In genomic region chr7:2701406-2701805, GRCh38 we compare ENCODE assay signal across 18 cellular contexts. TPM values are rescaled to one million over a fixed set of nuclear protein-coding genes. Genes with fewer than 3 reads are reported as not detected.
DNase-seq lines count a peak whose midpoint lies in the region; ATAC-seq and TF ChIP-seq lines count a peak whose summit lies in the region.
"Had no signal": no experiment of that assay in that cellular context is flagged by ENCODE, and none has a peak within 500 bp of the region (broad histone marks: within the 10 kb centered on the region; RNA-seq: fewer than 3 reads in every experiment).

No MANE protein-coding gene starts in this region.

- intact Hi-C loops in ascending aorta (cut with DNase I): no loop called here

- H3K4me3 ChIP-seq in H7 (ENCODE audit: insufficient read depth, low read depth, low read length): no peak overlapping the region
- no peak overlapping the region for H3K4me3 ChIP-seq in ascending aorta
- H3K4me3 ChIP-seq: HAP-1 had no signal

- ATAC-seq in HG03025 (IDR thresholded peaks at IDR 0.05; ENCODE audit: low FRiP score, unreplicated experiment): no peak

- peaks cover 6% of the 10 kb centered on the region for H3K9me3 Mint-ChIP-seq in mesothelial cell of epicardium
- H3K9me3 Mint-ChIP-seq: CD4-positive, CD25-positive, alpha-beta regulatory T cell had no signal

- H3K27me3 Mint-ChIP-seq in mesothelial cell of epicardium (ENCODE audit: low read depth): peaks cover 23% of the 10 kb centered on the region
- H3K27me3 Mint-ChIP-seq: CD4-positive, CD25-positive, alpha-beta regulatory T cell had no signal

- peaks cover 0 to 3% of the 10 kb centered on the region in 2 donors for H3K4me1 ChIP-seq in ascending aorta
- H3K4me1 ChIP-seq: HAP-1 had no signal

- H3K36me3 ChIP-seq in H7 (replicated peaks; ENCODE audit: control insufficient read depth, insufficient read depth, low read length) (no peaks in the 10 kb centered on the region), ascending aorta (no peaks in the 10 kb centered on the region)
- H3K36me3 ChIP-seq: HAP-1 had no signal

- H3K27ac ChIP-seq in ascending aorta (peak overlapping the region; percentile 9 to 46), layer of hippocampus (ENCODE audit: low read depth, low read length) (peak overlapping the region; percentile 92), substantia nigra (ENCODE audit: low read depth, low read length, poor library complexity, severe bottlenecking) (peak overlapping the region; percentile 93)
- H3K27ac ChIP-seq: RWPE1 had no signal

- H3K36me3 Mint-ChIP-seq in mesothelial cell of epicardium: no peaks in the 10 kb centered on the region
- H3K36me3 Mint-ChIP-seq: CD4-positive, CD25-positive, alpha-beta regulatory T cell had no signal

- H3K4me3 Mint-ChIP-seq in mesothelial cell of epicardium: no peak overlapping the region
- H3K4me3 Mint-ChIP-seq: CD4-positive, CD25-positive, alpha-beta regulatory T cell had no signal

- no peaks in the 10 kb centered on the region for H3K27me3 ChIP-seq in H7 (ENCODE audit: control insufficient read depth, insufficient read depth, low read length)
- H3K27me3 ChIP-seq in ascending aorta: no peaks in the 10 kb centered on the region
- H3K27me3 ChIP-seq in layer of hippocampus (ENCODE audit: control insufficient read depth, insufficient read depth, low read length): no peaks in the 10 kb centered on the region

- H3K4me1 Mint-ChIP-seq in mesothelial cell of epicardium: no peaks in the 10 kb centered on the region

- DNase-seq in H7 (peak; percentile 65), ascending aorta (ENCODE audit: low spot score in 2 of 2) (no peak), substantia nigra (lab: John Stamatoyannopoulos, UW) (peak in 6 of 49 donors; percentile 61 to 82 (median 66)), GM20000 (ENCODE audit: low spot score) (no peak), mesothelial cell of epicardium (ENCODE audit: low spot score in 2 of 2, unreplicated experiment in 2 of 2) (no peak)
- DNase-seq: AML-193; CD4-positive, CD25-positive, alpha-beta regulatory T cell; EL; Karpas-422; NCI-H187 treated with DMSO at 0.1 percent for 48 hours; NCI-H446; NCI-H748 treated with DMSO at 0.1 percent for 48 hours; PC-3 had no signal

- H3K27ac Mint-ChIP-seq in mesothelial cell of epicardium: no peak overlapping the region

- peaks cover 0 to 4% of the 10 kb centered on the region in 2 donors for H3K9me3 ChIP-seq in ascending aorta
- H3K9me3 ChIP-seq: HAP-1 had no signal

- no peak for TF ChIP-seq CTCF in ascending aorta (IDR thresholded peaks at IDR 0.05)
- no peak for TF ChIP-seq CTCF in GM20000 (IDR thresholded peaks at IDR 0.05; ENCODE audit: extremely low read depth, missing control alignments)
- no peak for TF ChIP-seq CTCF in mesothelial cell of epicardium (IDR thresholded peaks at IDR 0.05; ENCODE audit: unreplicated experiment)

RNA-seq across cellular contexts. Expression of gene AMZ1, which starts 13.4 kb away (rescaled TPM):
- total RNA-seq in H7 (2014; rRNA removed; shearing (Covaris generic)): 0.07 TPM in 1 of 2 replicates, not detected in the other
- not detected for total RNA-seq in ascending aorta
- 0.05 to 0.49 TPM (median 0.13 TPM) in 3 replicates for total RNA-seq in mesothelial cell of epicardium
- total RNA-seq: HT-29, PC-3 had no signal

Comparison
In these comparisons a context has a peak if more than half of its experiments do, and no peak if none do; other contexts are left out.
1. H3K27ac ChIP-seq: peak in every context shown above with its lines; median percentile 93 in substantia nigra; 92 in layer of hippocampus; 28 in ascending aorta.